Comparison of ENCODE assay signal across 20 cellular contexts in genomic region chr5:76257225-76257833, GRCh38.
A peak's percentile ranks its signal among the peaks of the same experiment; 100 is the strongest.
DNase-seq lines count a peak whose midpoint lies in the region; ATAC-seq, FAIRE-seq and TF ChIP-seq lines count a peak whose summit lies in the region.
"Had no signal": no experiment of that assay in that cellular context is flagged by ENCODE, and none has a peak within 500 bp of the region (broad histone marks: within the 10 kb centered on the region; RNA-seq: fewer than 3 reads in every experiment).

No MANE protein-coding gene starts in this region.

- H3K4me1 Mint-ChIP-seq in activated T-cell treated with anti-CD3 and anti-CD28 coated beads, Interleukin-2, amount 50 U/mL, for 72 hours (ENCODE audit: low read depth): no peaks in the 10 kb centered on the region
- peaks cover 0 to 12% (median 3%) of the 10 kb centered on the region in 7 donors for H3K4me1 Mint-ChIP-seq in naive thymus-derived CD4-positive, alpha-beta T cell
- peaks cover 0 to 10% (median 7%) of the 10 kb centered on the region in 3 donors for H3K4me1 Mint-ChIP-seq in T-cell
- peaks cover 9% of the 10 kb centered on the region for H3K4me1 Mint-ChIP-seq in mesothelial cell of epicardium

- no peak overlapping the region for H3K4me3 Mint-ChIP-seq in activated T-cell treated with anti-CD3 and anti-CD28 coated beads, Interleukin-2, amount 50 U/mL, for 72 hours
- no peak overlapping the region for H3K4me3 Mint-ChIP-seq in naive thymus-derived CD4-positive, alpha-beta T cell
- H3K4me3 Mint-ChIP-seq in T-cell (no peak overlapping the region), mesothelial cell of epicardium (no peak overlapping the region)
- H3K4me3 Mint-ChIP-seq: CD4-positive, alpha-beta T cell had no signal

- peak; percentile 76 for FAIRE-seq in bronchial epithelial cell (lab: Jason Lieb, UNC)

- intact Hi-C loops in naive thymus-derived CD4-positive, alpha-beta T cell (cut with micrococcal nuclease): loop anchor here (2.0 to 10.0 kb wide), 17 partner anchors 83 to 1585 kb away; partner anchors contain the start of genes ANKRD31 (in 2 of the 2), CERT1 (in 1 of the 2), GCNT4 (in 1 of the 2) and GFM2 (in 1 of the 2)
- intact Hi-C loops in upper lobe of right lung (cut with DNase I): no loop called here

- H3K27ac ChIP-seq in naive thymus-derived CD4-positive, alpha-beta T cell (ENCODE audit: low read depth, low read length): no peak overlapping the region
- no peak overlapping the region for H3K27ac ChIP-seq in upper lobe of right lung
- H3K27ac ChIP-seq: GM23248, PC-9, RWPE1 had no signal

- no peak for DNase-seq in activated T-cell treated with anti-CD3 and anti-CD28 coated beads, Interleukin-2, amount 50 U/mL, for 72 hours
- DNase-seq in activated T-cell treated with anti-CD3 and anti-CD28 coated beads, Interleukin-2, amount 50 U/mL, for 1 hour: no peak
- DNase-seq in bronchial epithelial cell (ENCODE audit: low read depth): no peak
- no peak for DNase-seq in naive thymus-derived CD4-positive, alpha-beta T cell
- DNase-seq in upper lobe of right lung: no peak
- no peak for DNase-seq in AG20443 (ENCODE audit: low spot score)
- DNase-seq in T-cell: no peak
- DNase-seq in mesothelial cell of epicardium (ENCODE audit: low spot score in 2 of 2, unreplicated experiment in 2 of 2): no peak
- DNase-seq: Caco-2; CD4-positive, alpha-beta T cell; DMS153; GDM1; GM23248; NCI-H1417 treated with DMSO at 0.1 percent for 48 hours; NCI-H1930; NCI-H226; NCI-H524 treated with DMSO at 0.1 percent for 48 hours; PC-9; SIG-M5 had no signal

- H3K4me1 ChIP-seq in naive thymus-derived CD4-positive, alpha-beta T cell (ENCODE audit: control insufficient read depth in 2 of 2, insufficient read depth in 2 of 2, low read length in 2 of 2): no peaks in the 10 kb centered on the region
- peaks cover 4% of the 10 kb centered on the region for H3K4me1 ChIP-seq in upper lobe of right lung

- peak; percentile 19 to 29 for ATAC-seq in activated T-cell treated with anti-CD3 and anti-CD28 coated beads, Interleukin-2, amount 50 U/mL, for 72 hours (replicated peaks in 1 of 2)
- ATAC-seq in naive thymus-derived CD4-positive, alpha-beta T cell: peak; percentile 40
- peak; percentile 36 for ATAC-seq in upper lobe of right lung
- no peak for ATAC-seq in T-cell (replicated peaks in 1 of 4)

- no peaks in the 10 kb centered on the region for H3K27me3 ChIP-seq in bronchial epithelial cell (ENCODE audit: control insufficient read depth, insufficient read depth, low read length)
- no peaks in the 10 kb centered on the region for H3K27me3 ChIP-seq in naive thymus-derived CD4-positive, alpha-beta T cell (ENCODE audit: control insufficient read depth in 2 of 2, insufficient read depth in 2 of 2, low read length in 2 of 2)
- H3K27me3 ChIP-seq in upper lobe of right lung: no peaks in the 10 kb centered on the region

- POLR2A ChIA-PET in naive thymus-derived CD4-positive, alpha-beta T cell (lab: Charles Lee): no interaction called here
- POLR2A ChIA-PET in T-cell (lab: Charles Lee): no interaction called here

- H3K27me3 Mint-ChIP-seq in activated T-cell treated with anti-CD3 and anti-CD28 coated beads, Interleukin-2, amount 50 U/mL, for 72 hours (ENCODE audit: low read depth): peaks cover 12% of the 10 kb centered on the region
- peaks cover 2 to 32% (median 4%) of the 10 kb centered on the region in 5 donors for H3K27me3 Mint-ChIP-seq in naive thymus-derived CD4-positive, alpha-beta T cell
- H3K27me3 Mint-ChIP-seq in T-cell: peaks cover 0 to 3% of the 10 kb centered on the region in 2 donors
- peaks cover 21% of the 10 kb centered on the region for H3K27me3 Mint-ChIP-seq in mesothelial cell of epicardium (ENCODE audit: low read depth)
- H3K27me3 Mint-ChIP-seq: CD4-positive, alpha-beta T cell had no signal

- H3K36me3 ChIP-seq in bronchial epithelial cell (ENCODE audit: control insufficient read depth, insufficient read depth, low read length) (no peaks in the 10 kb centered on the region), upper lobe of right lung (no peaks in the 10 kb centered on the region)
- no peaks in the 10 kb centered on the region for H3K36me3 ChIP-seq in naive thymus-derived CD4-positive, alpha-beta T cell (ENCODE audit: control insufficient read depth in 2 of 3, insufficient read depth in 3 of 3, low read length in 3 of 3)

- no peak overlapping the region for H3K27ac Mint-ChIP-seq in activated T-cell treated with anti-CD3 and anti-CD28 coated beads, Interleukin-2, amount 50 U/mL, for 72 hours
- H3K27ac Mint-ChIP-seq in naive thymus-derived CD4-positive, alpha-beta T cell: no peak overlapping the region
- no peak overlapping the region for H3K27ac Mint-ChIP-seq in T-cell
- no peak overlapping the region for H3K27ac Mint-ChIP-seq in mesothelial cell of epicardium
- H3K27ac Mint-ChIP-seq: CD4-positive, alpha-beta T cell had no signal

- no peaks in the 10 kb centered on the region for H3K36me3 Mint-ChIP-seq in activated T-cell treated with anti-CD3 and anti-CD28 coated beads, Interleukin-2, amount 50 U/mL, for 72 hours (ENCODE audit: insufficient read depth in 2 of 2)
- H3K36me3 Mint-ChIP-seq in naive thymus-derived CD4-positive, alpha-beta T cell: peaks cover 0 to under 1% (median 0%) of the 10 kb centered on the region in 5 donors
- H3K36me3 Mint-ChIP-seq in T-cell (no peaks in the 10 kb centered on the region), mesothelial cell of epicardium (no peaks in the 10 kb centered on the region)

- CTCF ChIA-PET in naive thymus-derived CD4-positive, alpha-beta T cell (lab: Charles Lee): interaction anchor here (0.6 kb wide), 1 partner anchor 193 kb away, joined by 3 read pairs; no protein-coding TSS in a partner anchor
- CTCF ChIA-PET in T-cell (lab: Charles Lee): interaction anchor here in 1 of 2 donors (0.6 to 1.3 kb wide), 3 partner anchors 183 to 1205 kb away, joined by 4 to 7 read pairs (median 4); partner anchors contain the start of gene GCNT4

- H3K9me3 Mint-ChIP-seq in activated T-cell treated with anti-CD3 and anti-CD28 coated beads, Interleukin-2, amount 50 U/mL, for 72 hours: peaks cover 0 to under 1% of the 10 kb centered on the region in 2 donors
- H3K9me3 Mint-ChIP-seq in naive thymus-derived CD4-positive, alpha-beta T cell: peaks cover 0 to 2% (median 0%) of the 10 kb centered on the region in 11 donors
- H3K9me3 Mint-ChIP-seq in T-cell: no peaks in the 10 kb centered on the region
- peaks cover 6% of the 10 kb centered on the region for H3K9me3 Mint-ChIP-seq in mesothelial cell of epicardium
- H3K9me3 Mint-ChIP-seq: CD4-positive, alpha-beta T cell had no signal

- no peak overlapping the region for H3K4me3 ChIP-seq in bronchial epithelial cell (ENCODE audit: low read depth, low read length)
- no peak overlapping the region for H3K4me3 ChIP-seq in naive thymus-derived CD4-positive, alpha-beta T cell (ENCODE audit: low read length)
- H3K4me3 ChIP-seq in upper lobe of right lung: no peak overlapping the region
- H3K4me3 ChIP-seq: GM23248, PC-9 had no signal

- no peaks in the 10 kb centered on the region for H3K9me3 ChIP-seq in naive thymus-derived CD4-positive, alpha-beta T cell (ENCODE audit: control insufficient read depth in 2 of 3, low read length in 3 of 3)
- no peaks in the 10 kb centered on the region for H3K9me3 ChIP-seq in upper lobe of right lung

- TF ChIP-seq CTCF in bronchial epithelial cell (IDR thresholded peaks at IDR 0.05; ENCODE audit: insufficient read depth, low read length, severe bottlenecking) (no peak), upper lobe of right lung (IDR thresholded peaks at IDR 0.05) (no peak), mesothelial cell of epicardium (IDR thresholded peaks at IDR 0.05; ENCODE audit: unreplicated experiment) (no peak)

Comparison
In these comparisons a context has a peak if more than half of its experiments do, and no peak if none do; other contexts are left out.
1. ATAC-seq: peak in activated T-cell treated with anti-CD3 and anti-CD28 coated beads, Interleukin-2, amount 50 U/mL, for 72 hours (2 of 2), naive thymus-derived CD4-positive, alpha-beta T cell (single experiment) and upper lobe of right lung (single experiment); none in T-cell (0 of 4).